In genomic region chr1:115465802-115466363, GRCh38 we compare ENCODE assay signal across 25 cellular contexts.
"Had no signal": no experiment of that assay in that cellular context is flagged by ENCODE, and none has a peak within 500 bp of the region (broad histone marks: within the 10 kb centered on the region; RNA-seq: fewer than 3 reads in every experiment).

No MANE protein-coding gene starts in this region.

- DNase-seq: activated B cell treated with CpG ODN at 0.5 μM for 24 hours; activated CD4-positive, alpha-beta T cell treated with anti-CD3 and anti-CD28 coated beads for 1 hour; activated CD4-positive, alpha-beta T cell treated with anti-CD3 and anti-CD28 coated beads, Interleukin-2, amount 10 ng/mL, durations not matched to agents 24 days and 14 days; activated CD4-positive, alpha-beta T cell treated with anti-CD3 and anti-CD28 coated beads, Interleukin-2, amount 50 U/mL, for 48 hours; activated gamma-delta T cell; activated naive CD4-positive, alpha-beta T cell treated with anti-CD3 and anti-CD28 coated beads for 36 hours; activated T-cell treated with anti-CD3 and anti-CD28 coated beads for 4 hours; activated T-cell treated with anti-CD3 and anti-CD28 coated beads, Interleukin-2, amount 50 U/mL, for 48 hours; amygdala; KBM-7; NCI-H1048; NCI-H1417; NCI-H1694; NCI-H2081; Peyer's patch; SHP77 treated with DMSO at 0.1 percent for 48 hours; T-cell; T-helper 2 cell; T1000 had no signal

- H3K27me3 Mint-ChIP-seq: activated B cell treated with CpG ODN at 0.5 μM for 24 hours; activated CD4-positive, alpha-beta T cell treated with anti-CD3 and anti-CD28 coated beads, Interleukin-2, amount 10 ng/mL, durations not matched to agents 24 days and 14 days; activated naive CD8-positive, alpha-beta T cell; activated T-helper 17 cell treated with anti-CD3 and anti-CD28 coated beads, Interleukin-2, amount 50 U/mL, for 72 hours; central memory CD8-positive, alpha-beta T cell; T-cell had no signal

- H3K36me3 ChIP-seq: Peyer's patch had no signal

- FAIRE-seq: astrocyte, TTC549 had no signal

- H3K36me3 Mint-ChIP-seq: activated naive CD8-positive, alpha-beta T cell; brain; T-cell had no signal

- H3K27ac ChIP-seq: Peyer's patch had no signal

- H3K9me3 ChIP-seq: Peyer's patch had no signal

- H3K4me3 Mint-ChIP-seq: activated B cell treated with CpG ODN at 0.5 μM for 24 hours; activated CD4-positive, alpha-beta T cell treated with anti-CD3 and anti-CD28 coated beads, Interleukin-2, amount 10 ng/mL, durations not matched to agents 24 days and 14 days; activated naive CD4-positive, alpha-beta T cell treated with anti-CD3 and anti-CD28 coated beads for 36 hours; activated naive CD8-positive, alpha-beta T cell; activated T-helper 17 cell treated with anti-CD3 and anti-CD28 coated beads, Interleukin-2, amount 50 U/mL, for 72 hours; brain; central memory CD8-positive, alpha-beta T cell; T-cell had no signal

- ATAC-seq: activated T-helper 17 cell treated with anti-CD3 and anti-CD28 coated beads, Interleukin-2, amount 50 U/mL, for 72 hours; T-cell had no signal

- H3K27ac Mint-ChIP-seq: activated B cell treated with CpG ODN at 0.5 μM for 24 hours; activated CD4-positive, alpha-beta T cell treated with anti-CD3 and anti-CD28 coated beads, Interleukin-2, amount 10 ng/mL, durations not matched to agents 24 days and 14 days; activated naive CD4-positive, alpha-beta T cell treated with anti-CD3 and anti-CD28 coated beads for 36 hours; activated naive CD8-positive, alpha-beta T cell; activated T-helper 17 cell treated with anti-CD3 and anti-CD28 coated beads, Interleukin-2, amount 50 U/mL, for 72 hours; brain; T-cell had no signal

- H3K4me1 Mint-ChIP-seq: activated B cell treated with CpG ODN at 0.5 μM for 24 hours; activated CD4-positive, alpha-beta T cell treated with anti-CD3 and anti-CD28 coated beads, Interleukin-2, amount 10 ng/mL, durations not matched to agents 24 days and 14 days; activated T-helper 17 cell treated with anti-CD3 and anti-CD28 coated beads, Interleukin-2, amount 50 U/mL, for 72 hours; central memory CD8-positive, alpha-beta T cell had no signal

- H3K27me3 ChIP-seq: Peyer's patch had no signal

- H3K4me3 ChIP-seq: Peyer's patch had no signal

- H3K9me3 Mint-ChIP-seq: activated B cell treated with CpG ODN at 0.5 μM for 24 hours; activated CD4-positive, alpha-beta T cell treated with anti-CD3 and anti-CD28 coated beads, Interleukin-2, amount 10 ng/mL, durations not matched to agents 24 days and 14 days; activated naive CD4-positive, alpha-beta T cell treated with anti-CD3 and anti-CD28 coated beads for 36 hours; activated T-helper 17 cell treated with anti-CD3 and anti-CD28 coated beads, Interleukin-2, amount 50 U/mL, for 72 hours; brain; central memory CD8-positive, alpha-beta T cell; T-cell had no signal
